9 cellular contexts compared by ENCODE assay signal in genomic region chr3:194312743-194313281, GRCh38. TPM values are rescaled to one million over a fixed set of nuclear protein-coding genes. Genes with fewer than 3 reads are reported as not detected.
DNase-seq lines count a peak whose midpoint lies in the region; ATAC-seq and TF ChIP-seq lines count a peak whose summit lies in the region.
"Had no signal": no experiment of that assay in that cellular context is flagged by ENCODE, and none has a peak within 500 bp of the region (broad histone marks: within the 10 kb centered on the region; RNA-seq: fewer than 3 reads in every experiment).

No MANE protein-coding gene starts in this region.

- no peak for TF ChIP-seq POLR2A in body of pancreas (IDR thresholded peaks at IDR 0.05)

- H3K9me3 ChIP-seq in body of pancreas (no peaks in the 10 kb centered on the region), mesenchymal stem cell (ENCODE audit: control insufficient read depth, low read length) (peaks cover under 1% of the 10 kb centered on the region)

- no peaks in the 10 kb centered on the region for H3K27me3 ChIP-seq in body of pancreas
- H3K27me3 ChIP-seq in mesenchymal stem cell (ENCODE audit: control insufficient read depth in 1 of 2, insufficient read depth in 1 of 2, low read length in 2 of 2), result peaks cover 32 to 54% of the 10 kb centered on the region in 2 experiments

- H3K9ac ChIP-seq in mesenchymal stem cell (ENCODE audit: low read length), result peak overlapping the region; percentile 16

- H3K27ac ChIP-seq in body of pancreas, result peak overlapping the region in 2 of 4 donors; percentile 36 to 56
- H3K27ac ChIP-seq in mesenchymal stem cell (ENCODE audit: low read length, poor library complexity, severe bottlenecking), result no peak overlapping the region

- H2AFZ ChIP-seq in mesenchymal stem cell (ENCODE audit: low read depth, low read length), result no peak overlapping the region

- H3K36me3 Mint-ChIP-seq in activated naive CD4-positive, alpha-beta T cell treated with anti-CD3 and anti-CD28 coated beads, Interleukin-2, amount 10 ng/mL, durations not matched to agents 7 days and 5 days, result peaks cover 13% of the 10 kb centered on the region

- H3K79me1 ChIP-seq in mesenchymal stem cell (replicated peaks; ENCODE audit: low read length, poor library complexity, severe bottlenecking), result no peaks in the 10 kb centered on the region

- DNase-seq in activated naive CD4-positive, alpha-beta T cell treated with anti-CD3 and anti-CD28 coated beads, Interleukin-2, amount 10 ng/mL, durations not matched to agents 7 days and 5 days, result peak; percentile 19
- DNase-seq in activated naive CD4-positive, alpha-beta T cell treated with anti-CD3 and anti-CD28 coated beads, Interleukin-2, amount 50 U/mL, for 16 hours, result no peak
- peak in 2 of 4 donors; percentile 42 to 58 for DNase-seq in body of pancreas
- DNase-seq in mesenchymal stem cell, result peak; percentile 84
- no peak for DNase-seq in NCI-H2107 (lab: John Stamatoyannopoulos, UW)
- no peak for DNase-seq in LoVo (ENCODE audit: low spot score)
- no peak for DNase-seq in GM20000 (ENCODE audit: low spot score)

- H3K4me1 ChIP-seq in body of pancreas (peaks cover 36% of the 10 kb centered on the region), mesenchymal stem cell (ENCODE audit: control insufficient read depth, insufficient read depth, low read depth, low read length) (peaks cover 33% of the 10 kb centered on the region)

- H2BK15ac ChIP-seq in mesenchymal stem cell (ENCODE audit: low read depth, poor library complexity, severe bottlenecking), result no peak overlapping the region

- peak overlapping the region in 1 of 2 experiments; percentile 56 for H3K4ac ChIP-seq in mesenchymal stem cell (ENCODE audit: low read depth in 1 of 2, low read length in 2 of 2)

- no peak overlapping the region for H2AK5ac ChIP-seq in mesenchymal stem cell (ENCODE audit: low read length, severe bottlenecking)

- WGBS in body of pancreas, 2 donors, result 31 to 58% methylated on average over 11 to 16 of the region's 16 CpGs
- 6% methylated on average over 8 of the region's 16 CpGs for whole genome bisulfite sequencing in mesenchymal stem cell

- peaks cover 80% of the 10 kb centered on the region for H3K4me1 Mint-ChIP-seq in activated naive CD4-positive, alpha-beta T cell treated with anti-CD3 and anti-CD28 coated beads, Interleukin-2, amount 10 ng/mL, durations not matched to agents 7 days and 5 days

- H3K9me3 Mint-ChIP-seq in activated naive CD4-positive, alpha-beta T cell treated with anti-CD3 and anti-CD28 coated beads, Interleukin-2, amount 10 ng/mL, durations not matched to agents 7 days and 5 days, result peaks cover 4% of the 10 kb centered on the region

- H3K27me3 Mint-ChIP-seq in activated naive CD4-positive, alpha-beta T cell treated with anti-CD3 and anti-CD28 coated beads, Interleukin-2, amount 10 ng/mL, durations not matched to agents 7 days and 5 days, result peaks cover 32% of the 10 kb centered on the region

- no peaks in the 10 kb centered on the region for H3K36me3 ChIP-seq in body of pancreas (replicated peaks in 1 of 2; ENCODE audit: insufficient read depth in 1 of 2, low read depth in 2 of 2)
- H3K36me3 ChIP-seq in mesenchymal stem cell (ENCODE audit: control insufficient read depth in 1 of 2, insufficient read depth in 2 of 2, low read depth in 1 of 2, low read length in 2 of 2), result no peaks in the 10 kb centered on the region

- peak; percentile 22 for ATAC-seq in body of pancreas
- ATAC-seq in HG02678 (IDR thresholded peaks at IDR 0.05; ENCODE audit: unreplicated experiment), result no peak
- ATAC-seq: HCT116 had no signal

- H3K23ac ChIP-seq in mesenchymal stem cell (ENCODE audit: low read length in 2 of 2), result no peak overlapping the region

- H3K27ac Mint-ChIP-seq in activated naive CD4-positive, alpha-beta T cell treated with anti-CD3 and anti-CD28 coated beads, Interleukin-2, amount 10 ng/mL, durations not matched to agents 7 days and 5 days, result no peak overlapping the region

- peak overlapping the region in 1 of 2 experiments; percentile 52 for H3K18ac ChIP-seq in mesenchymal stem cell (ENCODE audit: low read depth in 1 of 2, low read length in 2 of 2)

- no peak overlapping the region for H4K91ac ChIP-seq in mesenchymal stem cell (ENCODE audit: low read length)

- no peak overlapping the region for H2BK120ac ChIP-seq in mesenchymal stem cell (ENCODE audit: low read depth, low read length)

- peak overlapping the region; percentile 3 for H3K4me3 Mint-ChIP-seq in activated naive CD4-positive, alpha-beta T cell treated with anti-CD3 and anti-CD28 coated beads, Interleukin-2, amount 10 ng/mL, durations not matched to agents 7 days and 5 days

- H2BK12ac ChIP-seq in mesenchymal stem cell (ENCODE audit: low read length in 2 of 2), result peak overlapping the region in 1 of 2 experiments; percentile 25

- no peak for TF ChIP-seq CTCF in body of pancreas (IDR thresholded peaks at IDR 0.05)
- TF ChIP-seq CTCF in GM20000 (IDR thresholded peaks at IDR 0.05; ENCODE audit: extremely low read depth, missing control alignments), result no peak

- no peak overlapping the region for H2BK5ac ChIP-seq in mesenchymal stem cell (ENCODE audit: low read depth, low read length, poor library complexity, severe bottlenecking)

- intact Hi-C loops in body of pancreas (cut with DNase I), result loop anchor here (5.0 kb wide), 1 partner anchor 526 kb away; no protein-coding TSS in a partner anchor

- no peak overlapping the region for H3K4me2 ChIP-seq in mesenchymal stem cell (ENCODE audit: low read length, poor library complexity, severe bottlenecking)

- H3K4me3 ChIP-seq in body of pancreas (no peak overlapping the region), mesenchymal stem cell (ENCODE audit: insufficient read depth in 1 of 2, low read depth in 1 of 2, low read length in 2 of 2) (peak overlapping the region in 1 of 2 experiments; percentile 11)

- H3K14ac ChIP-seq in mesenchymal stem cell (ENCODE audit: low read length in 2 of 2), result no peak overlapping the region

- CTCF ChIA-PET in activated naive CD4-positive, alpha-beta T cell treated with anti-CD3 and anti-CD28 coated beads, Interleukin-2, amount 10 ng/mL, durations not matched to agents 7 days and 5 days (lab: Charles Lee), result interaction anchor here (0.9 to 5.1 kb wide), 5 partner anchors 21 to 531 kb away, joined by 3 to 70 read pairs (median 4); no protein-coding TSS in a partner anchor

- peak overlapping the region; percentile 55 for H4K8ac ChIP-seq in mesenchymal stem cell (ENCODE audit: low read length)

RNA-seq across cellular contexts. Expression of gene CPN2, which starts 38.3 kb away (rescaled TPM):
- total RNA-seq in body of pancreas, result not detected
- not detected for polyA plus RNA-seq in mesenchymal stem cell (2013, experiment 1 of 2)
- not detected for polyA plus RNA-seq in mesenchymal stem cell (2013, experiment 2 of 2)

RNA-seq across cellular contexts. Expression of gene LRRC15, which starts 56.7 kb away (rescaled TPM):
- total RNA-seq in body of pancreas, result under 1 TPM in 1 of 2 donors, not detected in 1; 0.26 TPM
- polyA plus RNA-seq in mesenchymal stem cell (2013, experiment 1 of 2), result 0.55 TPM
- polyA plus RNA-seq in mesenchymal stem cell (2013, experiment 2 of 2), result 0.56 TPM

Comparison
In these comparisons a context has a peak if more than half of its experiments do, and no peak if none do; other contexts are left out.
1. DNase-seq: peak in activated naive CD4-positive, alpha-beta T cell treated with anti-CD3 and anti-CD28 coated beads, Interleukin-2, amount 10 ng/mL, durations not matched to agents 7 days and 5 days (single experiment) and mesenchymal stem cell (single experiment); none in activated naive CD4-positive, alpha-beta T cell treated with anti-CD3 and anti-CD28 coated beads, Interleukin-2, amount 50 U/mL, for 16 hours (single experiment), NCI-H2107 (single experiment), LoVo (single experiment) and GM20000 (single experiment).